25 cellular contexts compared by ENCODE assay signal in genomic region chr18:50579061-50579774, GRCh38. TPM values are rescaled to one million over a fixed set of nuclear protein-coding genes. Genes with fewer than 3 reads are reported as not detected.
"Had no signal": no experiment of that assay in that cellular context is flagged by ENCODE, and none has a peak within 500 bp of the region (broad histone marks: within the 10 kb centered on the region; RNA-seq: fewer than 3 reads in every experiment).

No MANE protein-coding gene starts in this region.

- H3K27ac Mint-ChIP-seq: activated CD8-positive, alpha-beta T cell treated with anti-CD3 and anti-CD28 coated beads, Interleukin-2, amount 10 ng/mL, durations not matched to agents 7 days and 5 days; activated naive CD8-positive, alpha-beta T cell treated with anti-CD3 and anti-CD28 coated beads, Interleukin-2, amount 10 ng/mL, durations not matched to agents 7 days and 5 days; IgD-negative memory B cell; T-helper 1 cell treated with Interleukin-12 subunit alpha and Interleukin-12 subunit beta and Interleukin-4 antibody, amounts not matched to agents 30 μg/mL and 1 μg/mL, for 36 hours; WTC11 had no signal

- H3K4me1 Mint-ChIP-seq: activated naive CD8-positive, alpha-beta T cell treated with anti-CD3 and anti-CD28 coated beads, Interleukin-2, amount 10 ng/mL, durations not matched to agents 7 days and 5 days; IgD-negative memory B cell had no signal

- H3K4me1 ChIP-seq: body of pancreas, Peyer's patch had no signal

- H3K27me3 ChIP-seq: body of pancreas, Peyer's patch had no signal

- H3K4me3 Mint-ChIP-seq: activated CD8-positive, alpha-beta T cell treated with anti-CD3 and anti-CD28 coated beads, Interleukin-2, amount 10 ng/mL, durations not matched to agents 7 days and 5 days; activated naive CD8-positive, alpha-beta T cell treated with anti-CD3 and anti-CD28 coated beads, Interleukin-2, amount 10 ng/mL, durations not matched to agents 7 days and 5 days; IgD-negative memory B cell; T-helper 1 cell treated with Interleukin-12 subunit alpha and Interleukin-12 subunit beta and Interleukin-4 antibody, amounts not matched to agents 30 μg/mL and 1 μg/mL, for 36 hours; WTC11 had no signal

- H3K36me3 Mint-ChIP-seq: activated naive CD8-positive, alpha-beta T cell treated with anti-CD3 and anti-CD28 coated beads, Interleukin-2, amount 10 ng/mL, durations not matched to agents 7 days and 5 days; IgD-negative memory B cell; WTC11 had no signal

- H3K9me3 ChIP-seq: body of pancreas, Peyer's patch had no signal

- H3K4me3 ChIP-seq: body of pancreas, Peyer's patch had no signal

- H3K27ac ChIP-seq: body of pancreas, Peyer's patch, RWPE1 had no signal

- H3K36me3 ChIP-seq: Peyer's patch had no signal

- ATAC-seq: activated CD8-positive, alpha-beta T cell treated with anti-CD3 and anti-CD28 coated beads, Interleukin-2, amount 10 ng/mL, durations not matched to agents 7 days and 5 days; body of pancreas; WTC11 had no signal

- DNase-seq: activated CD4-positive, alpha-beta T cell treated with anti-CD3 and anti-CD28 coated beads for 48 hours; activated CD4-positive, alpha-beta T cell treated with anti-CD3 and anti-CD28 coated beads, Interleukin-2, amount 50 U/mL, for 4 hours; activated CD4-positive, CD25-positive, alpha-beta regulatory T cell treated with anti-CD3 and anti-CD28 coated beads, Interleukin-2, amount 50 U/mL, for 72 hours; activated CD8-positive, alpha-beta memory T cell treated with anti-CD3 and anti-CD28 coated beads, Interleukin-2, amount 50 U/mL, for 48 hours; activated CD8-positive, alpha-beta T cell treated with anti-CD3 and anti-CD28 coated beads, Interleukin-2, amount 10 ng/mL, durations not matched to agents 7 days and 5 days; activated naive CD4-positive, alpha-beta T cell treated with anti-CD3 and anti-CD28 coated beads, Interleukin-2, amount 50 U/mL, for 16 hours; activated naive CD8-positive, alpha-beta T cell treated with anti-CD3 and anti-CD28 coated beads, Interleukin-2, amount 10 ng/mL, durations not matched to agents 7 days and 5 days; activated T-cell treated with anti-CD3 and anti-CD28 coated beads, Interleukin-2, amount 50 U/mL, for 1 hour; aorta; body of pancreas; KG1; NCI-H1092; NCI-H1417; NCI-H1930; NCI-H2171 treated with DMSO at 0.1 percent for 48 hours; NCI-H226; NCI-H510A treated with DMSO at 0.1 percent for 48 hours; Peyer's patch; SHP77 treated with DMSO at 0.1 percent for 48 hours had no signal

RNA-seq across cellular contexts. Expression of gene MAPK4, which starts 19.3 kb away (rescaled TPM):
- total RNA-seq: activated CD8-positive, alpha-beta T cell treated with anti-CD3 and anti-CD28 coated beads, Interleukin-2, amount 10 ng/mL, durations not matched to agents 7 days and 5 days; activated naive CD8-positive, alpha-beta T cell treated with anti-CD3 and anti-CD28 coated beads, Interleukin-2, amount 10 ng/mL, durations not matched to agents 7 days and 5 days; LHCN-M2; M059J had no signal
- polyA plus RNA-seq: IgD-negative memory B cell had no signal
